In genomic region chr5:132230871-132231270, GRCh38 we compare ENCODE assay signal across 16 cellular contexts. TPM values are rescaled to one million over a fixed set of nuclear protein-coding genes. Genes with fewer than 3 reads are reported as not detected.
"Had no signal": no experiment of that assay in that cellular context is flagged by ENCODE, and none has a peak within 500 bp of the region (broad histone marks: within the 10 kb centered on the region; RNA-seq: fewer than 3 reads in every experiment).

No MANE protein-coding gene starts in this region.

- H3K4me3 Mint-ChIP-seq: activated CD4-positive, alpha-beta T cell treated with anti-CD3 and anti-CD28 coated beads, Interleukin-2, amount 10 ng/mL, durations not matched to agents 7 days and 5 days; stimulated activated naive B cell treated with anti-CD40 and anti-IgM and Interleukin-4, amounts not matched to agents 10 μg/mL and 1 μg/mL and 100 μg/mL, for 72 hours; T-helper 17 cell had no signal

- ATAC-seq: foreskin keratinocyte; stimulated activated naive B cell treated with anti-CD40 and anti-IgM and Interleukin-4, amounts not matched to agents 10 μg/mL and 1 μg/mL and 100 μg/mL, for 72 hours; T-helper 17 cell had no signal

- H3K27ac Mint-ChIP-seq: activated CD4-positive, alpha-beta T cell treated with anti-CD3 and anti-CD28 coated beads, Interleukin-2, amount 10 ng/mL, durations not matched to agents 7 days and 5 days; immature natural killer cell; stimulated activated naive B cell treated with anti-CD40 and anti-IgM and Interleukin-4, amounts not matched to agents 10 μg/mL and 1 μg/mL and 100 μg/mL, for 72 hours; T-helper 17 cell had no signal

- H3K27me3 ChIP-seq: foreskin keratinocyte, tibial artery, vagina had no signal

- H3K27ac ChIP-seq: foreskin keratinocyte, neutrophil, tibial artery, vagina had no signal

- H3K9me3 ChIP-seq: neutrophil, tibial artery, vagina had no signal

- H3K4me3 ChIP-seq: lung, tibial artery, vagina had no signal

- H3K36me3 ChIP-seq: neutrophil, tibial artery, vagina had no signal

- DNase-seq: activated CD4-positive, alpha-beta T cell treated with anti-CD3 and anti-CD28 coated beads, Interleukin-2, amount 10 ng/mL, durations not matched to agents 7 days and 5 days; activated CD4-positive, CD25-positive, alpha-beta regulatory T cell; activated gamma-delta T cell treated with Interleukin-2 at 50 U/mL for 16 hours; activated T-cell treated with anti-CD3 and anti-CD28 coated beads, Interleukin-2, amount 50 U/mL, for 1 hour; effector memory CD4-positive, alpha-beta T cell; foreskin keratinocyte; immature natural killer cell; midbrain; retina; stimulated activated CD4-positive, alpha-beta T cell treated with anti-CD3 and anti-CD28 coated beads, Interleukin-2, amount 100 ng/mL, for 48 hours; stimulated activated naive B cell treated with anti-CD40 and anti-IgM and Interleukin-4, amounts not matched to agents 10 μg/mL and 1 μg/mL and 100 μg/mL, for 72 hours; T-helper 17 cell had no signal

- H3K9me3 Mint-ChIP-seq: activated CD4-positive, alpha-beta T cell treated with anti-CD3 and anti-CD28 coated beads, Interleukin-2, amount 10 ng/mL, durations not matched to agents 7 days and 5 days; immature natural killer cell; stimulated activated naive B cell treated with anti-CD40 and anti-IgM and Interleukin-4, amounts not matched to agents 10 μg/mL and 1 μg/mL and 100 μg/mL, for 72 hours had no signal

- H3K36me3 Mint-ChIP-seq: immature natural killer cell; stimulated activated naive B cell treated with anti-CD40 and anti-IgM and Interleukin-4, amounts not matched to agents 10 μg/mL and 1 μg/mL and 100 μg/mL, for 72 hours had no signal

RNA-seq across cellular contexts. Expression of gene PDLIM4, which starts 26.6 kb away (rescaled TPM):
- total RNA-seq: activated CD4-positive, alpha-beta T cell treated with anti-CD3 and anti-CD28 coated beads, Interleukin-2, amount 10 ng/mL, durations not matched to agents 7 days and 5 days; T-helper 17 cell had no signal
- polyA plus RNA-seq: immature natural killer cell had no signal
